Comparison of ENCODE assay signal across 8 cellular contexts in genomic region chr6:39892490-39893129, GRCh38. TPM values are rescaled to one million over a fixed set of nuclear protein-coding genes. Genes with fewer than 3 reads are reported as not detected.
DNase-seq lines count a peak whose midpoint lies in the region; ATAC-seq, FAIRE-seq and TF ChIP-seq lines count a peak whose summit lies in the region.

No MANE protein-coding gene starts in this region.

- no peak for FAIRE-seq in A549 (lab: Jason Lieb, UNC)

- POLR2A ChIA-PET in A549 (lab: Yijun Ruan, JAX) = no interaction called here

- H3K9me3 ChIP-seq in A549 = no peaks in the 10 kb centered on the region
- no peaks in the 10 kb centered on the region for H3K9me3 ChIP-seq in body of pancreas
- H3K9me3 ChIP-seq in iPS DF 6.9 (ENCODE audit: control insufficient read depth, insufficient read depth, low read length) = no peaks in the 10 kb centered on the region
- H3K9me3 ChIP-seq in smooth muscle cell (replicated peaks; ENCODE audit: low read depth) = no peaks in the 10 kb centered on the region

- WGBS in A549 (ENCODE audit: missing lambda C conversion rate) = no CpG with 5 or more reads among the region's 2 CpGs
- 46 to 55% methylated on average over 2 of the region's 2 CpGs for WGBS in body of pancreas, 2 donors
- WGBS in iPS DF 6.9 (ENCODE audit: insufficient coverage, insufficient read length) = no CpG with 5 or more reads among the region's 2 CpGs
- WGBS in smooth muscle cell (ENCODE audit: low lambda C conversion rate) = 50% methylated on average over 2 of the region's 2 CpGs

- H3K4me2 ChIP-seq in A549 (no peak overlapping the region), smooth muscle cell (no peak overlapping the region)

- TF ChIP-seq CTCF in A549 (IDR thresholded peaks at IDR 0.05) (peak; percentile 27; the same call in 2 of the 3 replicates), GM06990 (IDR thresholded peaks at IDR 0.05; ENCODE audit: insufficient read depth, low read length, poor library complexity, severe bottlenecking) (peak; percentile 71), body of pancreas (IDR thresholded peaks at IDR 0.05) (peak; percentile 49 to 87 (median 73)), smooth muscle cell (IDR thresholded peaks at IDR 0.05; ENCODE audit: borderline replicate concordance, insufficient read depth, poor library complexity, severe bottlenecking) (peak; percentile 70)

- CTCF ChIA-PET in A549 (lab: Yijun Ruan, JAX) = interaction anchor here (1.0 to 2.8 kb wide), 3 partner anchors 27 to 530 kb away, joined by 5 to 12 read pairs (median 7); no protein-coding TSS in a partner anchor

- TF ChIP-seq RAD21 in A549 (conservative IDR thresholded peaks at IDR 0.05 in 1 of 2, IDR thresholded peaks at IDR 0.05 in 1 of 2) = peak; percentile 48 to 68; a peak in 4 of 5 replicates

- no peak overlapping the region for H2AFZ ChIP-seq in smooth muscle cell (ENCODE audit: low read depth)

- H3K79me2 ChIP-seq in smooth muscle cell (ENCODE audit: low read depth) = no peaks in the 10 kb centered on the region

- H3K27me3 ChIP-seq in GM06990 (replicated peaks; ENCODE audit: control insufficient read depth, insufficient read depth, low read length) (no peaks in the 10 kb centered on the region; the same call in 1 of the 2 replicates), body of pancreas (no peaks in the 10 kb centered on the region), iPS DF 6.9 (ENCODE audit: control insufficient read depth, insufficient read depth, low read length) (no peaks in the 10 kb centered on the region), smooth muscle cell (ENCODE audit: low read depth) (no peaks in the 10 kb centered on the region)

- H3K36me3 ChIP-seq in GM06990 (ENCODE audit: control insufficient read depth, insufficient read depth, low read length) (no peaks in the 10 kb centered on the region), body of pancreas (replicated peaks in 1 of 2; ENCODE audit: insufficient read depth in 1 of 2, low read depth in 2 of 2) (no peaks in the 10 kb centered on the region), iPS DF 6.9 (ENCODE audit: control insufficient read depth, insufficient read depth, low read length) (no peaks in the 10 kb centered on the region), smooth muscle cell (ENCODE audit: low read depth) (no peaks in the 10 kb centered on the region)

- H3K27ac ChIP-seq in A549 = no peak overlapping the region
- H3K27ac ChIP-seq in body of pancreas = no peak overlapping the region
- H3K27ac ChIP-seq in iPS DF 6.9 (ENCODE audit: low read length) = no peak overlapping the region
- H3K27ac ChIP-seq in smooth muscle cell (ENCODE audit: low read depth) = no peak overlapping the region

- peak; percentile 26 to 38 for DNase-seq in A549 (ENCODE audit: low read depth in 1 of 2, low spot score in 1 of 2)
- no peak for DNase-seq in GM06990 (ENCODE audit: extremely low read depth, insufficient read length)
- peak; percentile 48 for DNase-seq in NCI-H226
- peak; percentile 72 to 84 (median 78) for DNase-seq in body of pancreas
- DNase-seq in iPS DF 6.9 (ENCODE audit: low read depth, low spot score) = peak; percentile 29
- peak; percentile 8 for DNase-seq in smooth muscle cell (lab: John Stamatoyannopoulos, UW; ENCODE audit: unreplicated experiment)

- H4K20me1 ChIP-seq in smooth muscle cell (ENCODE audit: low read depth) = no peaks in the 10 kb centered on the region

- H3K9ac ChIP-seq in smooth muscle cell (ENCODE audit: low read depth) = no peak overlapping the region

- H3K4me1 ChIP-seq in A549 = no peaks in the 10 kb centered on the region
- H3K4me1 ChIP-seq in body of pancreas = peaks cover 8% of the 10 kb centered on the region
- no peaks in the 10 kb centered on the region for H3K4me1 ChIP-seq in iPS DF 6.9 (ENCODE audit: control insufficient read depth, insufficient read depth, low read length)
- peaks cover 4% of the 10 kb centered on the region for H3K4me1 ChIP-seq in smooth muscle cell (ENCODE audit: low read depth)

- TF ChIP-seq EP300 in A549 (IDR thresholded peaks at IDR 0.05) = no peak

- no peaks in the 10 kb centered on the region for H3F3A ChIP-seq in smooth muscle cell (ENCODE audit: low read depth)

- no peak overlapping the region for H3K4me3 ChIP-seq in A549
- H3K4me3 ChIP-seq in GM06990 (replicated peaks; ENCODE audit: low read depth, low read length) = no peak overlapping the region
- no peak overlapping the region for H3K4me3 ChIP-seq in body of pancreas
- no peak overlapping the region for H3K4me3 ChIP-seq in iPS DF 6.9 (ENCODE audit: low read length)
- no peak overlapping the region for H3K4me3 ChIP-seq in smooth muscle cell

- TF ChIP-seq POLR2A in A549 (IDR thresholded peaks at IDR 0.05; ENCODE audit: low read length) (no peak), body of pancreas (IDR thresholded peaks at IDR 0.05) (no peak)

- peak; percentile 70 to 93; a peak in 4 of 6 replicates for ATAC-seq in A549
- peak; percentile 81 for ATAC-seq in body of pancreas
- ATAC-seq in HG03460 (IDR thresholded peaks at IDR 0.05; ENCODE audit: unreplicated experiment) = no peak
- ATAC-seq in GM18870 (IDR thresholded peaks at IDR 0.05; ENCODE audit: unreplicated experiment) = no peak

- intact Hi-C loops in body of pancreas (cut with DNase I) = loop anchor here (5.0 kb wide), 1 partner anchor 525 kb away; no protein-coding TSS in a partner anchor

TF ChIP-seq in A549, 52 proteins besides CTCF, POLR2A, EP300 and RAD21:
- TF ChIP-seq SMC3 (IDR thresholded peaks at IDR 0.05) = peak; percentile 58
- no peak for TF ChIP-seq KDM1A (IDR thresholded peaks at IDR 0.05; ENCODE audit: low read depth)

RNA-seq across cellular contexts. Expression of gene MOCS1, which starts 41.7 kb away (rescaled TPM):
- polyA plus RNA-seq in A549 (2011; rRNA removed) (0.68 and 0.94 TPM in 2 replicates), A549 (2017; fragmentation: RNase III; extraction: RNeasy Plus Mini Kit Qiagen cat#74134 plus additional on column Dnase treatment) (1.4 to 2.2 TPM (median 1.8 TPM) in 3 replicates), smooth muscle cell (8.2 and 12.1 TPM in 2 replicates)
- polyA plus RNA-seq in A549 (2012; cell fraction: cytosol; rRNA removed) = 0.83 and 1.3 TPM in 2 replicates
- polyA plus RNA-seq in A549 (2012; cell fraction: nucleus; rRNA removed) = 1.2 TPM in 2 replicates
- polyA minus RNA-seq in A549 (2011; rRNA and poly(A)+ RNA removed) = 2.0 and 2.8 TPM in 2 replicates
- total RNA-seq in body of pancreas (10 to 100 TPM; 15.0 to 21.1 TPM), smooth muscle cell (7.7 and 8.3 TPM in 2 replicates)

Comparison
In these comparisons a context has a peak if more than half of its experiments do, and no peak if none do; other contexts are left out.
1. ATAC-seq: peak in A549 (2 of 2) and body of pancreas (single experiment); none in HG03460 (single experiment) and GM18870 (single experiment).
2. Peak in every context shown above with its lines, with median percentiles within 50 percentile points of each other: CTCF ChIP-seq.